Comparison of ENCODE assay signal across 10 cellular contexts in genomic region chr20:49685809-49686208, GRCh38. TPM values are rescaled to one million over a fixed set of nuclear protein-coding genes. Genes with fewer than 3 reads are reported as not detected.
A peak's percentile ranks its signal among the peaks of the same experiment; 100 is the strongest.
DNase-seq lines count a peak whose midpoint lies in the region; ATAC-seq, FAIRE-seq and TF ChIP-seq lines count a peak whose summit lies in the region.
"Had no signal": no experiment of that assay in that cellular context is flagged by ENCODE, and none has a peak within 500 bp of the region (broad histone marks: within the 10 kb centered on the region; RNA-seq: fewer than 3 reads in every experiment).

No MANE protein-coding gene starts in this region.

- no peak for ATAC-seq in HepG2
- ATAC-seq: activated CD4-positive, alpha-beta T cell treated with anti-CD3 and anti-CD28 coated beads for 36 hours had no signal

- no peaks in the 10 kb centered on the region for H3K27me3 ChIP-seq in HepG2 (ENCODE audit: control insufficient read depth in 1 of 2, insufficient read depth in 2 of 2, low read length in 2 of 2)

- TF ChIP-seq EP300 in HepG2 (IDR thresholded peaks at IDR 0.05; ENCODE audit: low read depth in 2 of 2, low read length in 2 of 2) (no peak), HepG2 (CRISPR knock-in tag; IDR thresholded peaks at IDR 0.05; ENCODE audit: borderline replicate concordance) (no peak)

- intact Hi-C loops in HepG2 (cut with micrococcal nuclease; ENCODE audit: unreplicated experiment): no loop called here

- H4K20me1 ChIP-seq in HepG2 (ENCODE audit: insufficient read depth, low read length): peaks cover 2% of the 10 kb centered on the region

- no peak overlapping the region for H3K27ac ChIP-seq in HepG2 (ENCODE audit: extremely low read length, insufficient read depth, low read length)

- CTCF ChIA-PET in HepG2 (lab: Yijun Ruan, JAX; ENCODE audit: low intra/inter-chr PET ratio, low total read pairs): no interaction called here

- no peak overlapping the region for H2AFZ ChIP-seq in HepG2 (ENCODE audit: low read length)

- TF ChIP-seq CTCF in AG09319 (IDR thresholded peaks at IDR 0.05; ENCODE audit: low read depth, low read length): no peak
- TF ChIP-seq CTCF in cardiac fibroblast (IDR thresholded peaks at IDR 0.05; ENCODE audit: low read depth, low read length): no peak
- no peak for TF ChIP-seq CTCF in HepG2 (CRISPR knock-in tag; IDR thresholded peaks at IDR 0.05)

- in situ Hi-C loops in HepG2 (cut with HindIII; ENCODE audit: extremely low pct_ligation_motif_present, low pct_unique_long_range_greater_than_20kb): no loop called here

- POLR2A ChIA-PET in HepG2 (lab: Yijun Ruan, JAX): interaction anchor here (0.7 to 1.4 kb wide), 3 partner anchors 10 to 279 kb away, joined by 3 to 4 read pairs (median 4); no protein-coding TSS in a partner anchor

- H3K4me1 ChIP-seq in HepG2 (ENCODE audit: insufficient read depth, low read length): peaks cover 90% of the 10 kb centered on the region

- no peak overlapping the region for H3K9ac ChIP-seq in HepG2 (ENCODE audit: insufficient read depth, low read depth, low read length)

- H3K9me3 ChIP-seq in HepG2 (ENCODE audit: low read length): no peaks in the 10 kb centered on the region

- FAIRE-seq in HepG2 (lab: Jason Lieb, UNC): no peak

- H3K4me3 ChIP-seq in cardiac fibroblast (replicated peaks in 1 of 2; ENCODE audit: low read depth in 2 of 2, low read length in 2 of 2) (no peak overlapping the region), HepG2 (replicated peaks in 1 of 3; ENCODE audit: insufficient read depth in 1 of 3, low read depth in 2 of 3, low read length in 3 of 3) (no peak overlapping the region)

- peak; percentile 25 for DNase-seq in AG09319 (ENCODE audit: extremely low read depth, low read depth)
- DNase-seq in LHCN-M2 (ENCODE audit: low read depth): peak; percentile 51
- peak; percentile 72 to 75 for DNase-seq in cardiac fibroblast (ENCODE audit: low read depth in 2 of 2)
- DNase-seq in HepG2 (ENCODE audit: low spot score): no peak
- no peak for DNase-seq in NK-92 (lab: John Stamatoyannopoulos, UW; ENCODE audit: unreplicated experiment)
- no peak for DNase-seq in HuH-7.5 (ENCODE audit: low spot score)
- DNase-seq in LoVo (ENCODE audit: low spot score): no peak
- no peak for DNase-seq in inferior parietal cortex (ENCODE audit: extremely low spot score)
- DNase-seq: activated CD4-positive, alpha-beta T cell treated with anti-CD3 and anti-CD28 coated beads for 36 hours; left cardiac atrium had no signal

- no peak overlapping the region for H3K4me2 ChIP-seq in HepG2 (ENCODE audit: low read depth, low read length)

- H3K36me3 ChIP-seq in HepG2 (replicated peaks in 1 of 2; ENCODE audit: control insufficient read depth in 1 of 2, insufficient read depth in 2 of 2, low read length in 2 of 2): peaks cover 1 to 17% of the 10 kb centered on the region in 2 experiments; a peak in 4 of 5 replicates

- H3K79me2 ChIP-seq in HepG2 (ENCODE audit: insufficient read depth, low read length): peaks cover 94% of the 10 kb centered on the region

- 71% methylated on average over 2 of the region's 2 CpGs for WGBS in HepG2 (ENCODE audit: low lambda C conversion rate)

- no peak for TF ChIP-seq POLR2A in HepG2 (IDR thresholded peaks at IDR 0.05; ENCODE audit: insufficient read depth in 1 of 2, low read depth in 2 of 2, low read length in 2 of 2)

- TSS peak; percentile 35 for BruUV-seq in HepG2 (replicated peaks; lab: Mats Ljungman, UMichigan)

- no peak for TF ChIP-seq RAD21 in HepG2 (CRISPR knock-in tag; IDR thresholded peaks at IDR 0.05)

TF ChIP-seq in HepG2, 621 proteins besides CTCF, POLR2A, EP300 and RAD21:
- TF ChIP-seq ZNF12 (CRISPR knock-in tag; IDR thresholded peaks at IDR 0.05): peak; percentile 63; the same call in 1 of the 2 replicates
- TF ChIP-seq, protein P1, sequence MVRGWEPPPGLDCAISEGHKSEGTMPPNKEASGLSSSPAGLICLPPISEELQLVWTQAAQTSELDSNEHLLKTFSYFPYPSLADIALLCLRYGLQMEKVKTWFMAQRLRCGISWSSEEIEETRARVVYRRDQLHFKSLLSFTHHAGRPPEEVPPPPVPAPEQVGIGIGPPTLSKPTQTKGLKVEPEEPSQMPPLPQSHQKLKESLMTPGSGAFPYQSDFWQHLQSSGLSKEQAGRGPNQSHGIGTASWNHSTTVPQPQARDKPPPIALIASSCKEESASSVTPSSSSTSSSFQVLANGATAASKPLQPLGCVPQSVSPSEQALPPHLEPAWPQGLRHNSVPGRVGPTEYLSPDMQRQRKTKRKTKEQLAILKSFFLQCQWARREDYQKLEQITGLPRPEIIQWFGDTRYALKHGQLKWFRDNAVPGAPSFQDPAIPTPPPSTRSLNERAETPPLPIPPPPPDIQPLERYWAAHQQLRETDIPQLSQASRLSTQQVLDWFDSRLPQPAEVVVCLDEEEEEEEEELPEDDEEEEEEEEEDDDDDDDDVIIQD (CRISPR knock-in tag; IDR thresholded peaks at IDR 0.05; ENCODE audit: low read depth): no peak
- TF ChIP-seq IKZF1 (IDR thresholded peaks at IDR 0.05): no peak
- TF ChIP-seq, protein P2, sequence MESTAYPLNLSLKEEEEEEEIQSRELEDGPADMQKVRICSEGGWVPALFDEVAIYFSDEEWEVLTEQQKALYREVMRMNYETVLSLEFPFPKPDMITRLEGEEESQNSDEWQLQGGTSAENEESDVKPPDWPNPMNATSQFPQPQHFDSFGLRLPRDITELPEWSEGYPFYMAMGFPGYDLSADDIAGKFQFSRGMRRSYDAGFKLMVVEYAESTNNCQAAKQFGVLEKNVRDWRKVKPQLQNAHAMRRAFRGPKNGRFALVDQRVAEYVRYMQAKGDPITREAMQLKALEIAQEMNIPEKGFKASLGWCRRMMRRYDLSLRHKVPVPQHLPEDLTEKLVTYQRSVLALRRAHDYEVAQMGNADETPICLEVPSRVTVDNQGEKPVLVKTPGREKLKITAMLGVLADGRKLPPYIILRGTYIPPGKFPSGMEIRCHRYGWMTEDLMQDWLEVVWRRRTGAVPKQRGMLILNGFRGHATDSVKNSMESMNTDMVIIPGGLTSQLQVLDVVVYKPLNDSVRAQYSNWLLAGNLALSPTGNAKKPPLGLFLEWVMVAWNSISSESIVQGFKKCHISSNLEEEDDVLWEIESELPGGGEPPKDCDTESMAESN (CRISPR knock-in tag; conservative IDR thresholded peaks at IDR 0.05): no peak
- TF ChIP-seq FOSL2 (CRISPR knock-in tag; IDR thresholded peaks at IDR 0.05): no peak

RNA-seq across cellular contexts. Expression of gene B4GALT5, which starts 27.9 kb away (rescaled TPM):
- total RNA-seq in LHCN-M2 (2014; rRNA removed) (29.1 and 31.5 TPM in 2 replicates), HepG2 (2016; rRNA removed; fragmentation: Illumina TruSeq; extraction: Trizol) (26.7 and 30.9 TPM in 2 replicates)
- polyA plus RNA-seq in LHCN-M2 (2012): 12.1 TPM
- total RNA-seq in HepG2 (2016; cell fraction: cytosol; rRNA removed; fragmentation: Illumina TruSeq; extraction: Trizol; ENCODE audit: low read depth): 8.0 and 8.5 TPM in 2 replicates
- total RNA-seq in HepG2 (2016; cell fraction: insoluble cytoplasmic fraction; rRNA removed; fragmentation: Illumina TruSeq; extraction: Trizol): 22.9 and 29.9 TPM in 2 replicates
- total RNA-seq in HepG2 (2016; cell fraction: membrane; rRNA removed; fragmentation: Illumina TruSeq; extraction: Trizol): 33.9 and 36.1 TPM in 2 replicates
- total RNA-seq in HepG2 (2016; cell fraction: nucleus; rRNA removed; fragmentation: Illumina TruSeq; extraction: Trizol): 27.2 and 29.5 TPM in 2 replicates
- polyA plus RNA-seq in HepG2 (2011; rRNA removed): 27.3 and 29.3 TPM in 2 replicates
- 18.3 and 27.5 TPM in 2 replicates for polyA plus RNA-seq in HepG2 (2011; cell fraction: cytosol; rRNA removed)
- polyA plus RNA-seq in HepG2 (2011; cell fraction: nucleus; rRNA removed): 11.9 and 15.8 TPM in 2 replicates
- 18.1 and 19.7 TPM in 2 replicates for polyA plus RNA-seq in HepG2 (2012)
- 5.4 and 5.7 TPM in 2 replicates for polyA plus RNA-seq in HepG2 (2016; cell fraction: cytosol; fragmentation: Illumina TruSeq; extraction: Trizol; ENCODE audit: low read depth)
- polyA plus RNA-seq in HepG2 (2016; cell fraction: insoluble cytoplasmic fraction; fragmentation: Illumina TruSeq; extraction: Trizol; ENCODE audit: low read depth): 22.6 and 24.2 TPM in 2 replicates
- polyA plus RNA-seq in HepG2 (2016; cell fraction: membrane; fragmentation: Illumina TruSeq; extraction: Trizol; ENCODE audit: low read depth): 22.9 and 23.5 TPM in 2 replicates
- polyA plus RNA-seq in HepG2 (2016; cell fraction: nucleus; fragmentation: Illumina TruSeq; extraction: Trizol; ENCODE audit: insufficient read depth, low read depth): 42.1 and 46.2 TPM in 2 replicates
- polyA minus RNA-seq in HepG2 (2011; rRNA and poly(A)+ RNA removed; ENCODE audit: low replicate concordance): 38.2 and 60.8 TPM in 2 replicates
- 22.1 and 24.1 TPM in 2 replicates for polyA minus RNA-seq in HepG2 (2011; cell fraction: cytosol; rRNA and poly(A)+ RNA removed)
- polyA minus RNA-seq in HepG2 (2011; cell fraction: nucleus; rRNA and poly(A)+ RNA removed): 13.5 and 18.5 TPM in 2 replicates

Comparison
In these comparisons a context has a peak if more than half of its experiments do, and no peak if none do; other contexts are left out.
1. DNase-seq: peak in AG09319 (single experiment), LHCN-M2 (single experiment) and cardiac fibroblast (2 of 2); none in HepG2 (single experiment), NK-92 (single experiment), HuH-7.5 (single experiment), LoVo (single experiment) and inferior parietal cortex (single experiment).